Comparison of ENCODE assay signal across 8 cellular contexts in the genomic region with DNA sequence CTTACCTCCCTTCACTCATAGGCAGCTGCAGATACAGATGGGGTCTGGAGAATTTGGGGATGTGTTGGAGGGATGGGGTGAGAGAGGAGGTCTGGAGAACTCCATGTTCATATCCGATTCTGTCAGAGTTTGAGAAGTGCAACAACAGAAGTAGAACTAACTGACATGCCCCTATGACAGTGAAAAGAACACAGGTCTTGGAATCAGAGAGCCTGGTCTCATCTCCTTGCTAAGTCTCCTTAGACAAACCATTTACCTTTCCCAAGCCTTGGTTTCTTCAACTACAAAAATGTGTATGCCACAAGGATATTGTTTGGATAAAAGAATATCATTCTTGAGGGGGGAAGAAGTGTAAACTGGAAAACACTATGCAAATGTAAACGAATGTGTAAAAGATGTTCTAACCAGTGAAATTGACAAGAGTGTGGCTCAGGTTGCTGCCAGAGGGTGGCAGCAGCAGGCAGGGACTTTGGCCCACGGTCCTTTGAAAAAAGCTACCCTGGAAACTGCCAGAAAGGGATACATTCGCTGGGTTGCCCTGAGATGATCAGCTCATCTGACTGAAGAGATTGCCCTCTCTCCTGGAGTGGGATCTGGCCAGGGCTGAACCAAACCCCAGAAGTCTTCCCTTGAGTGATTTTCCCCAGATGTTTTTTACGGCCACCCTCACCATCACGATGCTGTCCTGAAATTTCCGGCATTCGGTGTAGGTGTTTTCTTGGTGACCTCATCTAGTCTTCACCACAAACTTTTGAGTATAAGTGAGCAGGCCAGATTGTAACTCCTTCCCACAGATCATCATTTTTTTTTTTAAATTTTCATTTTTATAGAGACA. TPM values are rescaled to one million over a fixed set of nuclear protein-coding genes. Genes with fewer than 3 reads are reported as not detected.
DNase-seq lines count a peak whose midpoint lies in the region; ATAC-seq and TF ChIP-seq lines count a peak whose summit lies in the region.

No MANE protein-coding gene starts in this region.

- H3K27me3 ChIP-seq in MG63 (no peaks in the 10 kb centered on the region), left ventricle myocardium inferior (ENCODE audit: low read depth) (peaks cover 7% of the 10 kb centered on the region), gastrocnemius medialis (no peaks in the 10 kb centered on the region)

- in situ Hi-C loops in gastrocnemius medialis (cut with MboI; ENCODE audit: low sequenced_read_pairs in 4 of 4) = loop anchor here in 3 of 4 donors (5.0 to 10.0 kb wide), 2 partner anchors 315 to 318 kb away; no protein-coding TSS in a partner anchor

- no peaks in the 10 kb centered on the region for H3K36me3 ChIP-seq in MG63
- H3K36me3 ChIP-seq in left ventricle myocardium inferior = no peaks in the 10 kb centered on the region
- no peaks in the 10 kb centered on the region for H3K36me3 ChIP-seq in gastrocnemius medialis

- H3K9me3 ChIP-seq in MG63 = no peaks in the 10 kb centered on the region
- no peaks in the 10 kb centered on the region for H3K9me3 ChIP-seq in left ventricle myocardium inferior (replicated peaks)
- H3K9me3 ChIP-seq in gastrocnemius medialis = no peaks in the 10 kb centered on the region

- TF ChIP-seq POLR2A in gastrocnemius medialis (IDR thresholded peaks at IDR 0.05) = no peak

- H3K4me1 ChIP-seq in left ventricle myocardium inferior = no peaks in the 10 kb centered on the region
- H3K4me1 ChIP-seq in gastrocnemius medialis = no peaks in the 10 kb centered on the region

- peak; percentile 31 for ATAC-seq in GM21717 (IDR thresholded peaks at IDR 0.05; ENCODE audit: unreplicated experiment)
- no peak for ATAC-seq in gastrocnemius medialis

- H3K4me3 ChIP-seq in MG63 = no peak overlapping the region
- H3K4me3 ChIP-seq in left ventricle myocardium inferior = no peak overlapping the region
- H3K4me3 ChIP-seq in gastrocnemius medialis = no peak overlapping the region

- intact Hi-C loops in left ventricle myocardium inferior (cut with micrococcal nuclease) = loop anchor here (5.0 kb wide), 1 partner anchor 320 kb away; no protein-coding TSS in a partner anchor
- intact Hi-C loops in gastrocnemius medialis (cut with DNase I; ENCODE audit: low total_unique reads) = loop anchor here (1.0 to 10.0 kb wide), 2 partner anchors 318 to 398 kb away; no protein-coding TSS in a partner anchor
- intact Hi-C loops in posterior vena cava (cut with DNase I) = loop anchor here in 1 of 2 donors (5.0 kb wide), 1 partner anchor 315 kb away; no protein-coding TSS in a partner anchor

- TF ChIP-seq CTCF in left ventricle myocardium inferior (IDR thresholded peaks at IDR 0.05; ENCODE audit: borderline replicate concordance) (peak; percentile 81), gastrocnemius medialis (IDR thresholded peaks at IDR 0.05 in 4 of 5, conservative IDR thresholded peaks at IDR 0.05 in 1 of 5) (peak in 3 of 5 experiments; percentile 43 to 54 (median 46))

- peak; percentile 38 for DNase-seq in DMS114 treated with DMSO at 0.1 percent for 48 hours (lab: John Stamatoyannopoulos, UW; ENCODE audit: unreplicated experiment)
- peak; percentile 38 for DNase-seq in MG63
- peak; percentile 53 for DNase-seq in SW480 (ENCODE audit: low spot score)
- peak; percentile 51 for DNase-seq in activated naive CD8-positive, alpha-beta T cell treated with anti-CD3 and anti-CD28 coated beads, Interleukin-2, amount 50 U/mL, for 16 hours (ENCODE audit: low read depth, low spot score)
- peak; percentile 29 for DNase-seq in left ventricle myocardium inferior
- DNase-seq in gastrocnemius medialis = no peak
- DNase-seq in posterior vena cava (ENCODE audit: low spot score) = no peak

- H3K27ac ChIP-seq in left ventricle myocardium inferior (replicated peaks) = no peak overlapping the region
- no peak overlapping the region for H3K27ac ChIP-seq in gastrocnemius medialis

RNA-seq across cellular contexts. Expression of a gene that starts 17.0 kb away (rescaled TPM):
- total RNA-seq in MG63 (2014; rRNA removed; shearing (Covaris generic); ENCODE audit: low replicate concordance) = not detected in 2 replicates
- total RNA-seq in left ventricle myocardium inferior = 0.36 TPM
- total RNA-seq in gastrocnemius medialis = under 1 TPM in 1 of 4 donors, not detected in 3; 0.16 TPM
- total RNA-seq in posterior vena cava = 1 to 10 TPM; 1.1 to 2.3 TPM

Comparison
In these comparisons a context has a peak if more than half of its experiments do, and no peak if none do; other contexts are left out.
1. DNase-seq: peak in DMS114 treated with DMSO at 0.1 percent for 48 hours (single experiment), MG63 (single experiment), SW480 (single experiment), activated naive CD8-positive, alpha-beta T cell treated with anti-CD3 and anti-CD28 coated beads, Interleukin-2, amount 50 U/mL, for 16 hours (single experiment) and left ventricle myocardium inferior (single experiment); none in gastrocnemius medialis (0 of 2) and posterior vena cava (single experiment).